Comparison of ENCODE assay signal across 11 cellular contexts in genomic region chr12:75289678-75290200, GRCh38. TPM values are rescaled to one million over a fixed set of nuclear protein-coding genes. Genes with fewer than 3 reads are reported as not detected.
A peak's percentile ranks its signal among the peaks of the same experiment; 100 is the strongest.
DNase-seq lines count a peak whose midpoint lies in the region; ATAC-seq and TF ChIP-seq lines count a peak whose summit lies in the region.
"Had no signal": no experiment of that assay in that cellular context is flagged by ENCODE, and none has a peak within 500 bp of the region (broad histone marks: within the 10 kb centered on the region; RNA-seq: fewer than 3 reads in every experiment).

No MANE protein-coding gene starts in this region.

- H3K9ac ChIP-seq in GM23248, result no peak overlapping the region

- H3K4me3 ChIP-seq in GM23248 (no peak overlapping the region), dorsolateral prefrontal cortex (no peak overlapping the region), prostate gland (no peak overlapping the region)
- H3K4me3 ChIP-seq: thyroid gland had no signal

- TF ChIP-seq CTCF in dorsolateral prefrontal cortex (IDR thresholded peaks at IDR 0.05 in 54 of 56, conservative IDR thresholded peaks at IDR 0.05 in 2 of 56; ENCODE audit: low read depth in 1 of 56, partially characterized antibody in 56 of 56) (peak in 54 of 56 donors; percentile 14 to 66 (median 44)), prostate gland (IDR thresholded peaks at IDR 0.05) (peak in 3 of 4 experiments; percentile 21 to 46 (median 28))

- H3K27me3 ChIP-seq in GM23248 (replicated peaks; ENCODE audit: insufficient read depth), result no peaks in the 10 kb centered on the region
- H3K27me3 ChIP-seq in dorsolateral prefrontal cortex, result no peaks in the 10 kb centered on the region
- H3K27me3 ChIP-seq in prostate gland (replicated peaks; ENCODE audit: insufficient read depth), result no peaks in the 10 kb centered on the region
- H3K27me3 ChIP-seq: thyroid gland had no signal

- in situ Hi-C loops in GM23248 (cut with MboI), result no loop called here

- H3K9me2 ChIP-seq in GM23248 (ENCODE audit: insufficient read depth), result no peaks in the 10 kb centered on the region

- 33 to 41% methylated on average over 2 of the region's 2 CpGs for WGBS in GM23248 (ENCODE audit: low coverage in 1 of 2, low lambda C conversion rate in 2 of 2, missing lambda C conversion rate in 2 of 2), 2 experiments
- 60% methylated on average over 2 of the region's 2 CpGs for WGBS in prostate gland

- H2AFZ ChIP-seq in GM23248, result peak overlapping the region; percentile 47; the same call in 1 of the 2 replicates

- TF ChIP-seq POLR2A in prostate gland (IDR thresholded peaks at IDR 0.05), result no peak

- H3K27ac ChIP-seq in GM23248 (no peak overlapping the region), dorsolateral prefrontal cortex (peak overlapping the region in 1 of 59 donors; percentile 16), prostate gland (no peak overlapping the region)
- H3K27ac ChIP-seq: thyroid gland had no signal

- DNase-seq in GM23248 (peak; percentile 47), NCI-H446 treated with DMSO at 0.1 percent for 48 hours (lab: John Stamatoyannopoulos, UW) (peak; percentile 17), dorsolateral prefrontal cortex (no peak), prostate gland (ENCODE audit: low spot score) (no peak)
- DNase-seq in activated CD8-positive, alpha-beta memory T cell treated with anti-CD3 and anti-CD28 coated beads for 24 hours, result no peak
- DNase-seq: activated B cell treated with CpG ODN at 0.5 μM for 24 hours; activated naive CD8-positive, alpha-beta T cell treated with anti-CD3 and anti-CD28 coated beads, Interleukin-2, amount 50 U/mL, for 24 hours; NCI-H1694 treated with DMSO at 0.1 percent for 48 hours; thyroid gland had no signal

- no peak for ATAC-seq in HG02763 (IDR thresholded peaks at IDR 0.05; ENCODE audit: unreplicated experiment)
- no peak for ATAC-seq in GM18511 (IDR thresholded peaks at IDR 0.05; ENCODE audit: unreplicated experiment)
- ATAC-seq: activated naive CD8-positive, alpha-beta T cell treated with anti-CD3 and anti-CD28 coated beads, Interleukin-2, amount 50 U/mL, for 24 hours had no signal

- H3K4me2 ChIP-seq in GM23248 (ENCODE audit: unreplicated experiment), result no peak overlapping the region

- no peaks in the 10 kb centered on the region for H3K4me1 ChIP-seq in GM23248 (ENCODE audit: insufficient read depth)
- no peaks in the 10 kb centered on the region for H3K4me1 ChIP-seq in prostate gland (replicated peaks)
- H3K4me1 ChIP-seq: thyroid gland had no signal

- no peaks in the 10 kb centered on the region for H3K79me2 ChIP-seq in GM23248 (ENCODE audit: insufficient read depth)

- H3K36me3 ChIP-seq in GM23248 (ENCODE audit: low read depth) (no peaks in the 10 kb centered on the region), prostate gland (no peaks in the 10 kb centered on the region)
- H3K36me3 ChIP-seq: thyroid gland had no signal

- no peaks in the 10 kb centered on the region for H3K9me3 ChIP-seq in GM23248 (ENCODE audit: low read depth)
- H3K9me3 ChIP-seq in prostate gland, result no peaks in the 10 kb centered on the region
- H3K9me3 ChIP-seq: thyroid gland had no signal

- no peaks in the 10 kb centered on the region for H3F3A ChIP-seq in GM23248 (ENCODE audit: insufficient read depth)

- H4K20me1 ChIP-seq in GM23248 (ENCODE audit: insufficient read depth), result no peaks in the 10 kb centered on the region

- intact Hi-C loops in dorsolateral prefrontal cortex (cut with DNase I) (loop anchor here (10.0 kb wide), 1 partner anchor 605 kb away; no protein-coding TSS in a partner anchor), prostate gland (cut with DNase I) (no loop called here)

RNA-seq across cellular contexts. Expression of gene CAPS2, which starts 40.4 kb away (rescaled TPM):
- 3.4 and 4.4 TPM in 2 replicates for total RNA-seq in GM23248 (2014; rRNA removed; shearing (Covaris generic))
- 1.3 and 1.5 TPM in 2 replicates for polyA plus RNA-seq in GM23248 (2016; fragmentation: Nextera tagmentation; extraction: Ambion mirVana)
- 10 to 100 TPM; 26.0 to 75.4 (median 46.0) TPM for total RNA-seq in dorsolateral prefrontal cortex
- 10 to 100 TPM in 1 of 2 donors, 1 to 10 TPM in 1; 7.9 to 29.8 TPM for total RNA-seq in prostate gland

RNA-seq across cellular contexts. Expression of gene GLIPR1L1, which starts 44.7 kb away (rescaled TPM):
- total RNA-seq in GM23248 (2014; rRNA removed; shearing (Covaris generic)), result not detected in 2 replicates
- polyA plus RNA-seq in GM23248 (2016; fragmentation: Nextera tagmentation; extraction: Ambion mirVana), result not detected in 2 replicates
- total RNA-seq in dorsolateral prefrontal cortex (not detected), prostate gland (1 to 10 TPM in 1 of 2 donors, not detected in 1; 1.0 TPM)
- total RNA-seq: activated B cell treated with CpG ODN at 0.5 μM for 24 hours, thyroid gland had no signal

Comparison
In these comparisons a context has a peak if more than half of its experiments do, and no peak if none do; other contexts are left out.
1. DNase-seq: peak in GM23248 (single experiment) and NCI-H446 treated with DMSO at 0.1 percent for 48 hours (single experiment); none in dorsolateral prefrontal cortex (0 of 10), prostate gland (single experiment) and activated CD8-positive, alpha-beta memory T cell treated with anti-CD3 and anti-CD28 coated beads for 24 hours (single experiment).